ENCODE assay signal across 17 cellular contexts in genomic region chr18:69487488-69488394, GRCh38.
DNase-seq lines count a peak whose midpoint lies in the region; ATAC-seq and TF ChIP-seq lines count a peak whose summit lies in the region.
"Had no signal": no experiment of that assay in that cellular context is flagged by ENCODE, and none has a peak within 500 bp of the region (broad histone marks: within the 10 kb centered on the region; RNA-seq: fewer than 3 reads in every experiment).

No MANE protein-coding gene starts in this region.

- H4K5ac ChIP-seq in IMR-90 (ENCODE audit: low read depth, low read length) = no peak overlapping the region

- in situ Hi-C loops in IMR-90 (cut with MboI; ENCODE audit: low sequenced_read_pairs) = no loop called here

- CTCF ChIA-PET in IMR-90 (lab: Yijun Ruan, JAX) = interaction anchor here (0.6 kb wide), 1 partner anchor 1487 kb away, joined by 4 read pairs; no protein-coding TSS in a partner anchor
- CTCF ChIA-PET in activated CD4-positive, alpha-beta memory T cell treated with anti-CD3 and anti-CD28 coated beads, Interleukin-2, amount 10 ng/mL, durations not matched to agents 7 days and 5 days (lab: Charles Lee) = no interaction called here

- no peaks in the 10 kb centered on the region for H3F3A ChIP-seq in MM.1S (ENCODE audit: insufficient read depth, low read length)

- H3K9me3 Mint-ChIP-seq in activated CD4-positive, alpha-beta memory T cell treated with anti-CD3 and anti-CD28 coated beads, Interleukin-2, amount 10 ng/mL, durations not matched to agents 7 days and 5 days = no peaks in the 10 kb centered on the region
- H3K9me3 Mint-ChIP-seq: CD8-positive, alpha-beta T cell had no signal

- TF ChIP-seq CTCF in IMR-90 (conservative IDR thresholded peaks at IDR 0.05; ENCODE audit: low read depth, low read length) (no peak), MM.1S (IDR thresholded peaks at IDR 0.05; ENCODE audit: low read length) (no peak)

- peak overlapping the region; percentile 23; the same call in 1 of the 2 replicates for H4K91ac ChIP-seq in IMR-90 (ENCODE audit: insufficient read depth, low read depth, low read length)

- H3K4me1 ChIP-seq in IMR-90 (ENCODE audit: control insufficient read depth, insufficient read depth, low read length) (peaks cover 3% of the 10 kb centered on the region), MM.1S (ENCODE audit: low read length) (no peaks in the 10 kb centered on the region)
- H3K4me1 ChIP-seq: BLaER1 treated with 17β-estradiol and CSF1 and Interleukin-3, amounts not matched to agents 10 nM and 100 nM had no signal

- no peak overlapping the region for H2BK5ac ChIP-seq in IMR-90 (ENCODE audit: low read depth, low read length, poor library complexity, severe bottlenecking)

- H3K9me1 ChIP-seq in IMR-90 (ENCODE audit: insufficient read depth, low read length) = no peaks in the 10 kb centered on the region

- no peaks in the 10 kb centered on the region for H3K4me1 Mint-ChIP-seq in activated CD4-positive, alpha-beta memory T cell treated with anti-CD3 and anti-CD28 coated beads, Interleukin-2, amount 10 ng/mL, durations not matched to agents 7 days and 5 days
- H3K4me1 Mint-ChIP-seq: B cell had no signal

- H2AFZ ChIP-seq in IMR-90 (replicated peaks; ENCODE audit: low read length, poor library complexity) (no peak overlapping the region), MM.1S (ENCODE audit: low read length) (peak overlapping the region; percentile 28; the same call in 1 of the 2 replicates)

- TF ChIP-seq RAD21 in IMR-90 (IDR thresholded peaks at IDR 0.05; ENCODE audit: low read length) = no peak

- H3K4ac ChIP-seq in IMR-90 (ENCODE audit: low read depth, low read length) = peak overlapping the region; percentile 64

- H2BK20ac ChIP-seq in IMR-90 (ENCODE audit: low read depth, low read length) = peak overlapping the region; percentile 70

- H2BK120ac ChIP-seq in IMR-90 (ENCODE audit: low read depth, low read length) = peak overlapping the region; percentile 61

- H3K4me3 ChIP-seq in IMR-90 (ENCODE audit: insufficient read depth, low read depth, low read length) (no peak overlapping the region), MM.1S (ENCODE audit: low read length) (no peak overlapping the region)
- H3K4me3 ChIP-seq: BLaER1 treated with 17β-estradiol and CSF1 and Interleukin-3, amounts not matched to agents 10 nM and 100 nM had no signal

- H3K27ac ChIP-seq in IMR-90 (ENCODE audit: insufficient read depth, low read length) = no peak overlapping the region
- no peak overlapping the region for H3K27ac ChIP-seq in MM.1S (ENCODE audit: low read length)
- H3K27ac ChIP-seq: BLaER1 treated with 17β-estradiol and CSF1 and Interleukin-3, amounts not matched to agents 10 nM and 100 nM; HL-60 had no signal

- BruUV-seq in IMR-90 (replicated peaks; lab: Mats Ljungman, UMichigan) = no TSS peak

- H3K18ac ChIP-seq in IMR-90 (ENCODE audit: low read depth, low read length) = no peak overlapping the region

- no peak overlapping the region for H3K27ac Mint-ChIP-seq in activated CD4-positive, alpha-beta memory T cell treated with anti-CD3 and anti-CD28 coated beads, Interleukin-2, amount 10 ng/mL, durations not matched to agents 7 days and 5 days
- H3K27ac Mint-ChIP-seq: B cell; CD8-positive, alpha-beta T cell; HFFc6 had no signal

- no peak for TF ChIP-seq POLR2A in IMR-90 (IDR thresholded peaks at IDR 0.05; ENCODE audit: low read depth, low read length)

- DNase-seq in IMR-90 (no peak), MM.1S (peak; percentile 23), RPMI8226 (peak; percentile 24), NCI-H1105 treated with DMSO at 0.1 percent for 48 hours (lab: John Stamatoyannopoulos, UW) (no peak)
- no peak for DNase-seq in activated CD4-positive, CD25-positive, alpha-beta regulatory T cell treated with anti-CD3 and anti-CD28 coated beads, Interleukin-2, amount 50 U/mL, for 72 hours
- no peak for DNase-seq in activated CD4-positive, alpha-beta memory T cell treated with anti-CD3 and anti-CD28 coated beads, Interleukin-2, amount 10 ng/mL, durations not matched to agents 7 days and 5 days
- DNase-seq: Calu3; CD8-positive, alpha-beta T cell; DMS79 treated with DMSO at 0.1 percent for 48 hours; GF-D8; GOT3; H7; HFFc6 had no signal

- dilution Hi-C loops in IMR-90 (cut with HindIII; ENCODE audit: low sequenced_read_pairs, unreplicated experiment) = no loop called here

- H3K9ac ChIP-seq in IMR-90 (ENCODE audit: low read depth, low read length) = no peak overlapping the region
- no peak overlapping the region for H3K9ac ChIP-seq in MM.1S (ENCODE audit: low read length)
- H3K9ac ChIP-seq: BLaER1 treated with 17β-estradiol and CSF1 and Interleukin-3, amounts not matched to agents 10 nM and 100 nM had no signal

- H3K14ac ChIP-seq in IMR-90 (replicated peaks; ENCODE audit: low read depth, low read length) = no peak overlapping the region

- H3K9me3 ChIP-seq in IMR-90 (ENCODE audit: control insufficient read depth, insufficient read depth, low read length) (peaks cover 6% of the 10 kb centered on the region), MM.1S (replicated peaks; ENCODE audit: insufficient read depth, low read length) (no peaks in the 10 kb centered on the region)

- intact Hi-C loops in IMR-90 (cut with micrococcal nuclease) = loop anchor here (10.0 kb wide), 1 partner anchor 643 kb away; no protein-coding TSS in a partner anchor

- WGBS in IMR-90 (ENCODE audit: extremely low coverage in 2 of 2, insufficient read length in 1 of 2), 2 experiments = 100% methylated on average over 1 of the region's 6 CpGs; no CpG with 5 or more reads in 1 of the 2 experiments

- H4K8ac ChIP-seq in IMR-90 (ENCODE audit: low read depth in 2 of 2, low read length in 2 of 2) = no peak overlapping the region

- H4K20me1 ChIP-seq in IMR-90 (ENCODE audit: insufficient read depth, low read length) = no peaks in the 10 kb centered on the region
- H4K20me1 ChIP-seq in MM.1S (ENCODE audit: insufficient read depth, low read length) = no peaks in the 10 kb centered on the region
- H4K20me1 ChIP-seq: BLaER1 treated with 17β-estradiol and CSF1 and Interleukin-3, amounts not matched to agents 10 nM and 100 nM had no signal

- no peak overlapping the region; the same call in 1 of the 2 replicates for H3K23ac ChIP-seq in IMR-90 (ENCODE audit: low read depth, low read length)

- H3K56ac ChIP-seq in IMR-90 (ENCODE audit: extremely low read depth, insufficient read depth, low read length) = no peak overlapping the region

- ATAC-seq in IMR-90 (ENCODE audit: low read depth) = no peak
- ATAC-seq: CD8-positive, alpha-beta T cell; HCT116 had no signal

- no peaks in the 10 kb centered on the region for H3K36me3 ChIP-seq in IMR-90 (ENCODE audit: control insufficient read depth, insufficient read depth, low read length)
- H3K36me3 ChIP-seq in MM.1S (replicated peaks; ENCODE audit: insufficient read depth, low read length) = no peaks in the 10 kb centered on the region
- H3K36me3 ChIP-seq: BLaER1 treated with 17β-estradiol and CSF1 and Interleukin-3, amounts not matched to agents 10 nM and 100 nM had no signal

- H3K27me3 ChIP-seq in IMR-90 (ENCODE audit: control insufficient read depth, insufficient read depth, low read length) = no peaks in the 10 kb centered on the region
- no peaks in the 10 kb centered on the region for H3K27me3 ChIP-seq in MM.1S (replicated peaks; ENCODE audit: insufficient read depth, low read length)
- H3K27me3 ChIP-seq: BLaER1 treated with 17β-estradiol and CSF1 and Interleukin-3, amounts not matched to agents 10 nM and 100 nM had no signal

- no peaks in the 10 kb centered on the region for H3K79me1 ChIP-seq in IMR-90 (ENCODE audit: low read depth in 1 of 2, low read length in 2 of 2)

- H2AK9ac ChIP-seq in IMR-90 (replicated peaks; ENCODE audit: low read depth, low read length, poor library complexity) = no peak overlapping the region

- POLR2A ChIA-PET in IMR-90 (lab: Charles Lee; ENCODE audit: unreplicated experiment) = interaction anchor here (0.6 kb wide), 1 partner anchor 318 kb away, joined by 3 read pairs; no protein-coding TSS in a partner anchor
- POLR2A ChIA-PET in activated CD4-positive, alpha-beta memory T cell treated with anti-CD3 and anti-CD28 coated beads, Interleukin-2, amount 10 ng/mL, durations not matched to agents 7 days and 5 days (lab: Charles Lee) = no interaction called here

- H3K36me3 Mint-ChIP-seq in activated CD4-positive, alpha-beta memory T cell treated with anti-CD3 and anti-CD28 coated beads, Interleukin-2, amount 10 ng/mL, durations not matched to agents 7 days and 5 days (ENCODE audit: low read depth) = no peaks in the 10 kb centered on the region
- H3K36me3 Mint-ChIP-seq: CD8-positive, alpha-beta T cell had no signal

- no peaks in the 10 kb centered on the region for H3K9me2 ChIP-seq in MM.1S (replicated peaks; ENCODE audit: insufficient read depth, low read length)

- H3K4me2 ChIP-seq in IMR-90 (ENCODE audit: low read depth, low read length) (no peak overlapping the region), MM.1S (ENCODE audit: low read depth, low read length) (peak overlapping the region; percentile 49)
- H3K4me2 ChIP-seq: BLaER1 treated with 17β-estradiol and CSF1 and Interleukin-3, amounts not matched to agents 10 nM and 100 nM had no signal

- H2BK15ac ChIP-seq in IMR-90 (ENCODE audit: low read depth, low read length) = peak overlapping the region; percentile 54; the same call in 1 of the 3 replicates

- H3K27me3 Mint-ChIP-seq in activated CD4-positive, alpha-beta memory T cell treated with anti-CD3 and anti-CD28 coated beads, Interleukin-2, amount 10 ng/mL, durations not matched to agents 7 days and 5 days = no peaks in the 10 kb centered on the region
- H3K27me3 Mint-ChIP-seq: B cell had no signal

- no peaks in the 10 kb centered on the region for H3K79me2 ChIP-seq in MM.1S (ENCODE audit: low read length)

- H3K4me3 Mint-ChIP-seq in activated CD4-positive, alpha-beta memory T cell treated with anti-CD3 and anti-CD28 coated beads, Interleukin-2, amount 10 ng/mL, durations not matched to agents 7 days and 5 days = no peak overlapping the region
- H3K4me3 Mint-ChIP-seq: B cell; CD8-positive, alpha-beta T cell; HFFc6 had no signal

- H2AK5ac ChIP-seq in IMR-90 (ENCODE audit: low read depth, low read length) = peak overlapping the region; percentile 79

TF ChIP-seq in IMR-90, 13 proteins besides CTCF, POLR2A, EP300 and RAD21 (continues in another document):
- no peak for TF ChIP-seq MXI1 (IDR thresholded peaks at IDR 0.05; ENCODE audit: borderline replicate concordance, low read depth, low read length)
- TF ChIP-seq, protein P1, sequence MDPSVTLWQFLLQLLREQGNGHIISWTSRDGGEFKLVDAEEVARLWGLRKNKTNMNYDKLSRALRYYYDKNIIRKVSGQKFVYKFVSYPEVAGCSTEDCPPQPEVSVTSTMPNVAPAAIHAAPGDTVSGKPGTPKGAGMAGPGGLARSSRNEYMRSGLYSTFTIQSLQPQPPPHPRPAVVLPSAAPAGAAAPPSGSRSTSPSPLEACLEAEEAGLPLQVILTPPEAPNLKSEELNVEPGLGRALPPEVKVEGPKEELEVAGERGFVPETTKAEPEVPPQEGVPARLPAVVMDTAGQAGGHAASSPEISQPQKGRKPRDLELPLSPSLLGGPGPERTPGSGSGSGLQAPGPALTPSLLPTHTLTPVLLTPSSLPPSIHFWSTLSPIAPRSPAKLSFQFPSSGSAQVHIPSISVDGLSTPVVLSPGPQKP (IDR thresholded peaks at IDR 0.05; ENCODE audit: borderline replicate concordance, low read depth, low read length) = no peak
- TF ChIP-seq BHLHE40 (IDR thresholded peaks at IDR 0.05; ENCODE audit: low read depth, low read length) = no peak

Comparison
In these comparisons a context has a peak if more than half of its experiments do, and no peak if none do; other contexts are left out.
1. DNase-seq: peak in MM.1S (single experiment) and RPMI8226 (single experiment); none in IMR-90 (single experiment), activated CD4-positive, CD25-positive, alpha-beta regulatory T cell treated with anti-CD3 and anti-CD28 coated beads, Interleukin-2, amount 50 U/mL, for 72 hours (single experiment), NCI-H1105 treated with DMSO at 0.1 percent for 48 hours (single experiment) and activated CD4-positive, alpha-beta memory T cell treated with anti-CD3 and anti-CD28 coated beads, Interleukin-2, amount 10 ng/mL, durations not matched to agents 7 days and 5 days (single experiment).